In genomic region chr3:52286777-52287110, GRCh38 we compare ENCODE assay signal across 9 cellular contexts. TPM values are rescaled to one million over a fixed set of nuclear protein-coding genes. Genes with fewer than 3 reads are reported as not detected.
DNase-seq lines count a peak whose midpoint lies in the region; ATAC-seq and TF ChIP-seq lines count a peak whose summit lies in the region.
"Had no signal": no experiment of that assay in that cellular context is flagged by ENCODE, and none has a peak within 500 bp of the region (broad histone marks: within the 10 kb centered on the region; RNA-seq: fewer than 3 reads in every experiment).

No MANE protein-coding gene starts in this region.

- H3K27ac ChIP-seq in angular gyrus (ENCODE audit: low read depth, low read length) (peak overlapping the region; percentile 100), thoracic aorta (peak overlapping the region; percentile 96 to 99)

- TF ChIP-seq CTCF in thoracic aorta (IDR thresholded peaks at IDR 0.05) (no peak), GM10248 (IDR thresholded peaks at IDR 0.05; ENCODE audit: control extremely low read depth, extremely low read depth, low read depth, missing control alignments) (no peak)

- no peak for DNase-seq in activated CD4-positive, alpha-beta T cell treated with anti-CD3 and anti-CD28 coated beads for 36 hours
- DNase-seq in activated CD4-positive, alpha-beta T cell treated with anti-CD3 and anti-CD28 coated beads, Interleukin-2, amount 50 U/mL, for 4 hours = no peak
- DNase-seq in left lobe of liver (ENCODE audit: low spot score) (peak; percentile 86), thoracic aorta (ENCODE audit: low spot score) (no peak), NCI-H2081 (lab: John Stamatoyannopoulos, UW) (no peak), NOMO-1 treated with dmso at 0.1 percent for 144 hours (lab: John Stamatoyannopoulos, UW; ENCODE audit: unreplicated experiment) (no peak), GM10248 (ENCODE audit: extremely low spot score) (no peak)
- DNase-seq: DMS 273 treated with DMSO at 0.1 percent for 48 hours had no signal

- intact Hi-C loops in activated CD4-positive, alpha-beta T cell treated with anti-CD3 and anti-CD28 coated beads for 36 hours (cut with DNase I, micrococcal nuclease) = loop anchor here in 1 of 2 experiments (1.0 to 5.0 kb wide), 5 partner anchors 8 to 894 kb away; partner anchors contain the start of genes NISCH, RBM15B, TNNC1 and WDR82

- peak overlapping the region; percentile 100 for H3K27ac Mint-ChIP-seq in activated CD4-positive, alpha-beta T cell treated with anti-CD3 and anti-CD28 coated beads for 36 hours

- ATAC-seq in activated CD4-positive, alpha-beta T cell treated with anti-CD3 and anti-CD28 coated beads for 36 hours = no peak
- ATAC-seq in left lobe of liver (peak; percentile 35), thoracic aorta (ENCODE audit: insufficient number of reproducible peaks, low FRiP score, low read depth) (no peak)

- CTCF ChIA-PET in activated CD4-positive, alpha-beta T cell treated with anti-CD3 and anti-CD28 coated beads for 36 hours (lab: Charles Lee) = interaction anchor here (0.5 to 6.5 kb wide), 6 partner anchors 8 to 1511 kb away, joined by 3 to 58 read pairs (median 5); partner anchors contain the start of gene WDR82
- CTCF ChIA-PET in GM10248 (lab: Yijun Ruan, JAX) = interaction anchor here (1.1 to 18.3 kb wide), 3 partner anchors 10 to 55 kb away, joined by 4 to 290 read pairs (median 10); no protein-coding TSS in a partner anchor

- peaks cover 11 to 32% of the 10 kb centered on the region in 2 donors for H3K4me1 ChIP-seq in thoracic aorta (ENCODE audit: control insufficient read depth in 1 of 2, low read depth in 2 of 2)

- POLR2A ChIA-PET in activated CD4-positive, alpha-beta T cell treated with anti-CD3 and anti-CD28 coated beads for 36 hours (lab: Charles Lee) = interaction anchor here (1.1 to 2.0 kb wide), 2 partner anchors 9 to 49 kb away, joined by 9 to 21 read pairs; partner anchors contain the start of gene WDR82
- POLR2A ChIA-PET in GM10248 (lab: Yijun Ruan, JAX) = interaction anchor here (0.9 to 1.3 kb wide), 2 partner anchors 9 to 14 kb away, joined by 3 read pairs; no protein-coding TSS in a partner anchor

- no peaks in the 10 kb centered on the region for H3K27me3 ChIP-seq in thoracic aorta (replicated peaks; ENCODE audit: insufficient read depth)

- no peaks in the 10 kb centered on the region for H3K9me3 Mint-ChIP-seq in activated CD4-positive, alpha-beta T cell treated with anti-CD3 and anti-CD28 coated beads for 36 hours (ENCODE audit: low read depth)

- H3K27me3 Mint-ChIP-seq in activated CD4-positive, alpha-beta T cell treated with anti-CD3 and anti-CD28 coated beads for 36 hours = no peaks in the 10 kb centered on the region

- peak overlapping the region; percentile 82 for H3K4me3 ChIP-seq in thoracic aorta

- H3K4me1 Mint-ChIP-seq in activated CD4-positive, alpha-beta T cell treated with anti-CD3 and anti-CD28 coated beads for 36 hours = peaks cover 39% of the 10 kb centered on the region

- no peaks in the 10 kb centered on the region for H3K9me3 ChIP-seq in thoracic aorta

- peaks cover 3% of the 10 kb centered on the region for H3K36me3 ChIP-seq in thoracic aorta

- no peaks in the 10 kb centered on the region for H3K36me3 Mint-ChIP-seq in activated CD4-positive, alpha-beta T cell treated with anti-CD3 and anti-CD28 coated beads for 36 hours (ENCODE audit: low read depth)

- peak overlapping the region; percentile 81 for H3K4me3 Mint-ChIP-seq in activated CD4-positive, alpha-beta T cell treated with anti-CD3 and anti-CD28 coated beads for 36 hours

RNA-seq across cellular contexts. Expression of gene GLYCTK, which starts 0.9 kb away (rescaled TPM):
- 10 to 100 TPM; 13.3 to 18.8 TPM for total RNA-seq in activated CD4-positive, alpha-beta T cell treated with anti-CD3 and anti-CD28 coated beads for 36 hours
- 396 TPM for total RNA-seq in left lobe of liver
- total RNA-seq in thoracic aorta = 10 to 100 TPM; 14.1 to 14.2 TPM

RNA-seq across cellular contexts. Expression of gene WDR82, which starts 8.3 kb away (rescaled TPM):
- total RNA-seq in activated CD4-positive, alpha-beta T cell treated with anti-CD3 and anti-CD28 coated beads for 36 hours = 100 to 1,000 TPM in 1 of 2 experiments, 10 to 100 TPM in 1; 95.2 to 113 TPM
- total RNA-seq in left lobe of liver = 18.6 TPM
- 10 to 100 TPM; 44.5 to 66.2 TPM for total RNA-seq in thoracic aorta

RNA-seq across cellular contexts. Expression of gene DNAH1, which starts 29.4 kb away (rescaled TPM):
- total RNA-seq in activated CD4-positive, alpha-beta T cell treated with anti-CD3 and anti-CD28 coated beads for 36 hours = 10 to 100 TPM in 1 of 2 experiments, 1 to 10 TPM in 1; 7.4 to 10.1 TPM
- total RNA-seq in left lobe of liver = 9.6 TPM
- 10 to 100 TPM; 14.6 to 21.0 TPM for total RNA-seq in thoracic aorta

RNA-seq across cellular contexts. Expression of gene PPM1M, which starts 41.2 kb away (rescaled TPM):
- total RNA-seq in activated CD4-positive, alpha-beta T cell treated with anti-CD3 and anti-CD28 coated beads for 36 hours = 10 to 100 TPM; 52.9 to 59.2 TPM
- total RNA-seq in left lobe of liver (4.2 TPM), thoracic aorta (10 to 100 TPM; 41.6 to 51.9 TPM)

RNA-seq across cellular contexts. Expression of gene TWF2, which starts 47.8 kb away (rescaled TPM):
- total RNA-seq in activated CD4-positive, alpha-beta T cell treated with anti-CD3 and anti-CD28 coated beads for 36 hours = 10 to 100 TPM; 85.0 to 93.5 TPM
- 16.8 TPM for total RNA-seq in left lobe of liver
- total RNA-seq in thoracic aorta = 10 to 100 TPM; 52.2 to 69.2 TPM

Comparison
In these comparisons a context has a peak if more than half of its experiments do, and no peak if none do; other contexts are left out.
1. RNA of gene GLYCTK, which starts 0.9 kb away (total RNA-seq): 396 TPM in left lobe of liver (single experiment); 13.3 to 18.8 TPM in activated CD4-positive, alpha-beta T cell treated with anti-CD3 and anti-CD28 coated beads for 36 hours and 14.1 to 14.2 TPM in thoracic aorta; every median in the first group is over 10 times any median in the second.